In the genomic region with DNA sequence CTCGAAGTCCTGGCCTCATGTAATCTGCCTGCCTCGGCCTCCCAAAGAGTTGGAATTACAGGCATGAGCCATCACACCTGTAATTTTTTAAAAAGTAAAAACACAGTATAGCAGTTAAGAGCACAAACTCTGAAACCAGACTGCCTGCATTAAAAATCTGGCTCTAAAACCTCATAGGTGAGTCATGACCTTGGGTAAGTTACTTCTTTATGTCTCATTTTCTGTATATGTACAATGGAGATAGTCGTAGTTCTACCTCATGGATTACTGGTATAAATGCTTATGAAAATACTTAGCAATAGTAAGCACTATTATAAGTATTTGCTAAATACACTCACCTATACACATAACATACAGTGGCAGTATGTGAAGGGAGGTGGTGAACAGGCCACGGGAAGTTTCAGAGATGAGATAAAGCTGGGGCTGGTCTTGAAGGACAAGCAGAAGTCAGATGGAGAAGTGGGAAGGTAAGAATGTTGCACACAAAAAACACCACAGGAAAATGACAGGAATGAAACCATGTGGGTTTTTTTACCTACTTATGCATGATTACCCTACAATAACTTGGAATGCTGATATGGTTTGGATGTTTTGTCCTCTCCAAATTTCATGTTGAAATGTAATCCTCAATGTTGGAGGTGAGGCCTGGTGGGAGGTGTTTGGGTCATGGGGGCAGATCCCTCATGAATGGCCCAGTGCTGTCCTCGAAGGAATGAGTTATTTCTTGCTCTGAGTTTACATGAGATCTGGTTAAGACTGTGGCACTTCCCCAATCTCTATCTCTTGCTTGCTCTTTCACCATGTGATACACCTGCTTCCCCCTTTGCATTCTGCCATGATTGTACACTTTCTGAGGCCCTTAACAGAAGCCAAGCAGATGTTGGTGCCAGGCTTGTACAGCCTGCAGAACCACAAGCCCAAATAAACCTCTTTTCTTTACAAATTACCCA, we compare ENCODE assay signal across 11 cellular contexts. TPM values are rescaled to one million over a fixed set of nuclear protein-coding genes. Genes with fewer than 3 reads are reported as not detected.
DNase-seq lines count a peak whose midpoint lies in the region; ATAC-seq, FAIRE-seq and TF ChIP-seq lines count a peak whose summit lies in the region.
"Had no signal": no experiment of that assay in that cellular context is flagged by ENCODE, and none has a peak within 500 bp of the region (broad histone marks: within the 10 kb centered on the region; RNA-seq: fewer than 3 reads in every experiment).

No MANE protein-coding gene starts in this region.

- peaks cover 15% of the 10 kb centered on the region for H3K36me3 Mint-ChIP-seq in activated CD4-positive, alpha-beta memory T cell treated with anti-CD3 and anti-CD28 coated beads, Interleukin-2, amount 10 ng/mL, durations not matched to agents 7 days and 5 days (ENCODE audit: low read depth)
- H3K36me3 Mint-ChIP-seq in naive thymus-derived CD4-positive, alpha-beta T cell = peaks cover 0 to 26% (median 4%) of the 10 kb centered on the region in 5 donors

- H3K27ac ChIP-seq in Karpas-422 (ENCODE audit: low read length) (peak overlapping the region; percentile 77), sigmoid colon (no peak overlapping the region), HepG2 (ENCODE audit: extremely low read length, insufficient read depth, low read length) (no peak overlapping the region)
- no peak overlapping the region for H3K27ac ChIP-seq in naive thymus-derived CD4-positive, alpha-beta T cell (ENCODE audit: low read depth, low read length)

- ATAC-seq in naive thymus-derived CD4-positive, alpha-beta T cell = peak; percentile 61
- ATAC-seq in GM21381 (IDR thresholded peaks at IDR 0.05; ENCODE audit: unreplicated experiment) = no peak
- ATAC-seq in HG03097 (IDR thresholded peaks at IDR 0.05; ENCODE audit: low FRiP score, unreplicated experiment) = no peak
- no peak for ATAC-seq in HepG2

- no peak for DNase-seq in GM12891 (ENCODE audit: insufficient read length, low spot score)
- DNase-seq in Karpas-422 = peak; percentile 75
- no peak for DNase-seq in activated CD4-positive, alpha-beta memory T cell treated with anti-CD3 and anti-CD28 coated beads, Interleukin-2, amount 10 ng/mL, durations not matched to agents 7 days and 5 days
- DNase-seq in naive thymus-derived CD4-positive, alpha-beta T cell = no peak
- no peak for DNase-seq in sigmoid colon
- DNase-seq in HepG2 (ENCODE audit: low spot score) = no peak
- DNase-seq: DMS 273 treated with DMSO at 0.1 percent for 48 hours; effector CD4-positive, alpha-beta T cell; NCI-H2029 had no signal

- TF ChIP-seq CTCF in sigmoid colon (IDR thresholded peaks at IDR 0.05) (no peak), HepG2 (CRISPR knock-in tag; IDR thresholded peaks at IDR 0.05) (no peak)

- TF ChIP-seq EP300 in sigmoid colon (IDR thresholded peaks at IDR 0.05) (no peak), HepG2 (IDR thresholded peaks at IDR 0.05; ENCODE audit: low read depth in 2 of 2, low read length in 2 of 2) (no peak), HepG2 (CRISPR knock-in tag; IDR thresholded peaks at IDR 0.05; ENCODE audit: borderline replicate concordance) (no peak)

- in situ Hi-C loops in HepG2 (cut with HindIII; ENCODE audit: extremely low pct_ligation_motif_present, low pct_unique_long_range_greater_than_20kb) = no loop called here

- no peak overlapping the region for H2AFZ ChIP-seq in Karpas-422 (ENCODE audit: low read length)
- no peak overlapping the region for H2AFZ ChIP-seq in HepG2 (ENCODE audit: low read length)

- CTCF ChIA-PET in activated CD4-positive, alpha-beta memory T cell treated with anti-CD3 and anti-CD28 coated beads, Interleukin-2, amount 10 ng/mL, durations not matched to agents 7 days and 5 days (lab: Charles Lee) = interaction anchor here (1.5 kb wide), 1 partner anchor 37 kb away, joined by 4 read pairs; no protein-coding TSS in a partner anchor
- CTCF ChIA-PET in naive thymus-derived CD4-positive, alpha-beta T cell (lab: Charles Lee) = no interaction called here
- CTCF ChIA-PET in HepG2 (lab: Yijun Ruan, JAX; ENCODE audit: low intra/inter-chr PET ratio, low total read pairs) = no interaction called here

- H3K9me3 Mint-ChIP-seq in activated CD4-positive, alpha-beta memory T cell treated with anti-CD3 and anti-CD28 coated beads, Interleukin-2, amount 10 ng/mL, durations not matched to agents 7 days and 5 days = no peaks in the 10 kb centered on the region
- no peaks in the 10 kb centered on the region for H3K9me3 Mint-ChIP-seq in naive thymus-derived CD4-positive, alpha-beta T cell

- H3K9me3 ChIP-seq in Karpas-422 (ENCODE audit: low read length) = no peaks in the 10 kb centered on the region
- no peaks in the 10 kb centered on the region for H3K9me3 ChIP-seq in naive thymus-derived CD4-positive, alpha-beta T cell (ENCODE audit: control insufficient read depth in 2 of 3, low read length in 3 of 3)
- H3K9me3 ChIP-seq in sigmoid colon = no peaks in the 10 kb centered on the region
- H3K9me3 ChIP-seq in HepG2 (ENCODE audit: low read length) = no peaks in the 10 kb centered on the region

- intact Hi-C loops in naive thymus-derived CD4-positive, alpha-beta T cell (cut with micrococcal nuclease) = no loop called here
- intact Hi-C loops in sigmoid colon (cut with DNase I) (no loop called here), HepG2 (cut with micrococcal nuclease; ENCODE audit: unreplicated experiment) (no loop called here)

- H3K4me1 ChIP-seq in Karpas-422 (ENCODE audit: low read length) (peaks cover 40% of the 10 kb centered on the region), sigmoid colon (peaks cover 0 to 43% (median 6%) of the 10 kb centered on the region in 4 donors), HepG2 (ENCODE audit: insufficient read depth, low read length) (peaks cover 7% of the 10 kb centered on the region; the same call in 1 of the 2 replicates)
- H3K4me1 ChIP-seq in naive thymus-derived CD4-positive, alpha-beta T cell (ENCODE audit: control insufficient read depth in 2 of 2, insufficient read depth in 2 of 2, low read length in 2 of 2) = no peaks in the 10 kb centered on the region

- H3K4me1 Mint-ChIP-seq in activated CD4-positive, alpha-beta memory T cell treated with anti-CD3 and anti-CD28 coated beads, Interleukin-2, amount 10 ng/mL, durations not matched to agents 7 days and 5 days = peaks cover 45% of the 10 kb centered on the region
- peaks cover 28 to 67% (median 60%) of the 10 kb centered on the region in 7 donors for H3K4me1 Mint-ChIP-seq in naive thymus-derived CD4-positive, alpha-beta T cell

- no peak for TF ChIP-seq POLR2A in GM12891 (IDR thresholded peaks at IDR 0.05; ENCODE audit: low read depth, low read length)
- TF ChIP-seq POLR2A in sigmoid colon (IDR thresholded peaks at IDR 0.05) = no peak
- no peak for TF ChIP-seq POLR2A in HepG2 (IDR thresholded peaks at IDR 0.05; ENCODE audit: insufficient read depth in 1 of 2, low read depth in 2 of 2, low read length in 2 of 2)

- H3K4me3 Mint-ChIP-seq in activated CD4-positive, alpha-beta memory T cell treated with anti-CD3 and anti-CD28 coated beads, Interleukin-2, amount 10 ng/mL, durations not matched to agents 7 days and 5 days = no peak overlapping the region
- no peak overlapping the region for H3K4me3 Mint-ChIP-seq in naive thymus-derived CD4-positive, alpha-beta T cell

- H3K27ac Mint-ChIP-seq in activated CD4-positive, alpha-beta memory T cell treated with anti-CD3 and anti-CD28 coated beads, Interleukin-2, amount 10 ng/mL, durations not matched to agents 7 days and 5 days = peak overlapping the region; percentile 52
- H3K27ac Mint-ChIP-seq in naive thymus-derived CD4-positive, alpha-beta T cell = peak overlapping the region in 6 of 9 donors; percentile 0 to 52 (median 11)

- TF ChIP-seq RAD21 in HepG2 (CRISPR knock-in tag; IDR thresholded peaks at IDR 0.05) = no peak

- FAIRE-seq in GM12891 (lab: Jason Lieb, UNC) (peak; percentile 87), HepG2 (lab: Jason Lieb, UNC) (no peak)

- H3K4me3 ChIP-seq in Karpas-422 (ENCODE audit: low read length) (no peak overlapping the region), sigmoid colon (no peak overlapping the region), HepG2 (replicated peaks in 1 of 3; ENCODE audit: insufficient read depth in 1 of 3, low read depth in 2 of 3, low read length in 3 of 3) (no peak overlapping the region)
- H3K4me3 ChIP-seq in naive thymus-derived CD4-positive, alpha-beta T cell (ENCODE audit: low read length) = no peak overlapping the region

- H3K9me2 ChIP-seq in Karpas-422 (replicated peaks; ENCODE audit: insufficient read depth, low read length) = no peaks in the 10 kb centered on the region

- 80 to 89% methylated on average over 5 of the region's 5 CpGs for WGBS in sigmoid colon, 2 donors
- WGBS in HepG2 (ENCODE audit: low lambda C conversion rate) = 92% methylated on average over 5 of the region's 5 CpGs

- no TSS peak for BruUV-seq in HepG2 (replicated peaks; lab: Mats Ljungman, UMichigan)

- H3K36me3 ChIP-seq in Karpas-422 (ENCODE audit: insufficient read depth, low read length) = no peaks in the 10 kb centered on the region
- H3K36me3 ChIP-seq in naive thymus-derived CD4-positive, alpha-beta T cell (ENCODE audit: control insufficient read depth in 2 of 3, insufficient read depth in 3 of 3, low read length in 3 of 3) = no peaks in the 10 kb centered on the region
- no peaks in the 10 kb centered on the region for H3K36me3 ChIP-seq in sigmoid colon
- peaks cover 0 to 1% of the 10 kb centered on the region in 2 experiments; a peak in 1 of 5 replicates for H3K36me3 ChIP-seq in HepG2 (replicated peaks in 1 of 2; ENCODE audit: control insufficient read depth in 1 of 2, insufficient read depth in 2 of 2, low read length in 2 of 2)

- H3K9ac ChIP-seq in Karpas-422 (ENCODE audit: low read length) (no peak overlapping the region), HepG2 (ENCODE audit: insufficient read depth, low read depth, low read length) (no peak overlapping the region)

- H3K27me3 Mint-ChIP-seq in activated CD4-positive, alpha-beta memory T cell treated with anti-CD3 and anti-CD28 coated beads, Interleukin-2, amount 10 ng/mL, durations not matched to agents 7 days and 5 days = no peaks in the 10 kb centered on the region
- H3K27me3 Mint-ChIP-seq in naive thymus-derived CD4-positive, alpha-beta T cell = no peaks in the 10 kb centered on the region

- H3K27me3 ChIP-seq in Karpas-422 (ENCODE audit: low read length) (no peaks in the 10 kb centered on the region), sigmoid colon (no peaks in the 10 kb centered on the region), HepG2 (ENCODE audit: control insufficient read depth in 1 of 2, insufficient read depth in 2 of 2, low read length in 2 of 2) (no peaks in the 10 kb centered on the region)
- H3K27me3 ChIP-seq in naive thymus-derived CD4-positive, alpha-beta T cell (ENCODE audit: control insufficient read depth in 2 of 2, insufficient read depth in 2 of 2, low read length in 2 of 2) = no peaks in the 10 kb centered on the region

- H3K4me2 ChIP-seq in Karpas-422 (ENCODE audit: low read depth, low read length, poor library complexity, severe bottlenecking) = peak overlapping the region; percentile 47
- no peak overlapping the region for H3K4me2 ChIP-seq in HepG2 (ENCODE audit: low read depth, low read length)

- H4K20me1 ChIP-seq in Karpas-422 (ENCODE audit: insufficient read depth, low read depth, low read length) (no peaks in the 10 kb centered on the region), HepG2 (ENCODE audit: insufficient read depth, low read length) (peaks cover 6% of the 10 kb centered on the region)

- H3K79me2 ChIP-seq in Karpas-422 (ENCODE audit: low read length) = peaks cover 92% of the 10 kb centered on the region
- peaks cover 37% of the 10 kb centered on the region for H3K79me2 ChIP-seq in HepG2 (ENCODE audit: insufficient read depth, low read length)

- POLR2A ChIA-PET in activated CD4-positive, alpha-beta memory T cell treated with anti-CD3 and anti-CD28 coated beads, Interleukin-2, amount 10 ng/mL, durations not matched to agents 7 days and 5 days (lab: Charles Lee) = no interaction called here
- POLR2A ChIA-PET in naive thymus-derived CD4-positive, alpha-beta T cell (lab: Charles Lee) = interaction anchor here (2.0 kb wide), 1 partner anchor 33 kb away, joined by 7 read pairs; no protein-coding TSS in a partner anchor
- POLR2A ChIA-PET in HepG2 (lab: Yijun Ruan, JAX) = no interaction called here

RNA-seq across cellular contexts. Expression of a gene that starts 33.9 kb away (rescaled TPM):
- 1.3 TPM for polyA plus RNA-seq in GM12891 (2012; ENCODE audit: low read depth, missing spikeins)
- 47.7 and 84.1 TPM in 2 replicates for total RNA-seq in Karpas-422 (2014; rRNA removed; shearing (Covaris generic); ENCODE audit: low replicate concordance)
- total RNA-seq in activated CD4-positive, alpha-beta memory T cell treated with anti-CD3 and anti-CD28 coated beads, Interleukin-2, amount 10 ng/mL, durations not matched to agents 7 days and 5 days = 10 to 100 TPM; 37.7 to 42.6 TPM
- 10 to 100 TPM; 33.8 to 64.4 (median 49.9) TPM for total RNA-seq in naive thymus-derived CD4-positive, alpha-beta T cell
- polyA plus RNA-seq in naive thymus-derived CD4-positive, alpha-beta T cell = 10 to 100 TPM; 19.3 to 20.3 TPM
- total RNA-seq in sigmoid colon = 100 to 1,000 TPM in 3 of 4 donors, 10 to 100 TPM in 1; 83.1 to 134 (median 114) TPM
- polyA plus RNA-seq in sigmoid colon = 10 to 100 TPM; 12.9 to 20.2 (median 14.4) TPM
- 30.2 and 58.2 TPM in 2 replicates for total RNA-seq in HepG2 (2016; rRNA removed; fragmentation: Illumina TruSeq; extraction: Trizol)
- total RNA-seq in HepG2 (2016; cell fraction: cytosol; rRNA removed; fragmentation: Illumina TruSeq; extraction: Trizol; ENCODE audit: low read depth) = 12.2 and 13.8 TPM in 2 replicates
- 28.9 and 51.4 TPM in 2 replicates for total RNA-seq in HepG2 (2016; cell fraction: insoluble cytoplasmic fraction; rRNA removed; fragmentation: Illumina TruSeq; extraction: Trizol)
- 22.6 and 24.4 TPM in 2 replicates for total RNA-seq in HepG2 (2016; cell fraction: membrane; rRNA removed; fragmentation: Illumina TruSeq; extraction: Trizol)
- 28.7 and 34.7 TPM in 2 replicates for total RNA-seq in HepG2 (2016; cell fraction: nucleus; rRNA removed; fragmentation: Illumina TruSeq; extraction: Trizol)
- polyA plus RNA-seq in HepG2 (2011; rRNA removed) = 15.8 and 16.2 TPM in 2 replicates
- polyA plus RNA-seq in HepG2 (2011; cell fraction: cytosol; rRNA removed) = 8.1 and 11.9 TPM in 2 replicates
- 10.7 and 11.7 TPM in 2 replicates for polyA plus RNA-seq in HepG2 (2011; cell fraction: nucleus; rRNA removed)
- 9.9 and 13.6 TPM in 2 replicates for polyA plus RNA-seq in HepG2 (2012)
- 1.9 and 2.2 TPM in 2 replicates for polyA plus RNA-seq in HepG2 (2016; cell fraction: cytosol; fragmentation: Illumina TruSeq; extraction: Trizol; ENCODE audit: low read depth)
- polyA plus RNA-seq in HepG2 (2016; cell fraction: insoluble cytoplasmic fraction; fragmentation: Illumina TruSeq; extraction: Trizol; ENCODE audit: low read depth) = 36.1 and 37.0 TPM in 2 replicates
- 8.3 and 8.9 TPM in 2 replicates for polyA plus RNA-seq in HepG2 (2016; cell fraction: membrane; fragmentation: Illumina TruSeq; extraction: Trizol; ENCODE audit: low read depth)
- 34.4 and 37.4 TPM in 2 replicates for polyA plus RNA-seq in HepG2 (2016; cell fraction: nucleus; fragmentation: Illumina TruSeq; extraction: Trizol; ENCODE audit: insufficient read depth, low read depth)
- 46.7 and 47.2 TPM in 2 replicates for polyA minus RNA-seq in HepG2 (2011; rRNA and poly(A)+ RNA removed; ENCODE audit: low replicate concordance)
- 38.3 and 51.1 TPM in 2 replicates for polyA minus RNA-seq in HepG2 (2011; cell fraction: cytosol; rRNA and poly(A)+ RNA removed)
- 32.1 and 40.2 TPM in 2 replicates for polyA minus RNA-seq in HepG2 (2011; cell fraction: nucleus; rRNA and poly(A)+ RNA removed)
